26 cellular contexts compared by ENCODE assay signal in genomic region chr1:228359613-228360532, GRCh38. TPM values are rescaled to one million over a fixed set of nuclear protein-coding genes. Genes with fewer than 3 reads are reported as not detected.
"Had no signal": no experiment of that assay in that cellular context is flagged by ENCODE, and none has a peak within 500 bp of the region (broad histone marks: within the 10 kb centered on the region; RNA-seq: fewer than 3 reads in every experiment).

No MANE protein-coding gene starts in this region.

- FAIRE-seq: astrocyte, colon, keratinocyte had no signal

- H3K4me3 ChIP-seq: esophagus muscularis mucosa, hepatocyte, lower lobe of right lung, smooth muscle cell, transverse colon had no signal

- H3K27me3 ChIP-seq: hepatocyte, transverse colon had no signal

- ATAC-seq: activated CD8-positive, alpha-beta memory T cell treated with anti-CD3 and anti-CD28 coated beads, Interleukin-2, amount 10 ng/mL, durations not matched to agents 7 days and 5 days; activated CD8-positive, alpha-beta T cell treated with anti-CD3 and anti-CD28 coated beads, Interleukin-2, amount 10 ng/mL, durations not matched to agents 7 days and 5 days; activated T-cell treated with anti-CD3 and anti-CD28 coated beads, Interleukin-2, amount 50 U/mL, for 72 hours; lower lobe of right lung; natural killer cell treated with Interleukin-12 subunit alpha and Interleukin-12 subunit beta and Interleukin-15 and Interleukin-18, amount 100 ng/mL, for 72 hours had no signal

- H3K36me3 ChIP-seq: lower lobe of right lung, transverse colon had no signal

- H3K4me1 ChIP-seq: esophagus muscularis mucosa, lower lobe of right lung, transverse colon had no signal

- H3K27ac ChIP-seq: esophagus muscularis mucosa, hepatocyte, lower lobe of right lung, transverse colon had no signal

- H3K9me3 ChIP-seq: esophagus muscularis mucosa, lower lobe of right lung, transverse colon had no signal

- DNase-seq: activated B cell treated with CpG ODN at 0.5 μM for 24 hours; activated CD4-positive, alpha-beta T cell treated with anti-CD3 and anti-CD28 coated beads, Interleukin-2, amount 50 U/mL, for 1 hour; activated CD8-positive, alpha-beta memory T cell treated with anti-CD3 and anti-CD28 coated beads, Interleukin-2, amount 10 ng/mL, durations not matched to agents 7 days and 5 days; activated CD8-positive, alpha-beta T cell treated with anti-CD3 and anti-CD28 coated beads, Interleukin-2, amount 10 ng/mL, durations not matched to agents 7 days and 5 days; activated effector memory CD4-positive, alpha-beta T cell treated with anti-CD3 and anti-CD28 coated beads, Interleukin-2, amount 50 U/mL, for 16 hours; activated naive CD4-positive, alpha-beta T cell treated with anti-CD3 and anti-CD28 coated beads for 36 hours; activated naive CD8-positive, alpha-beta T cell treated with anti-CD3 and anti-CD28 coated beads for 36 hours; activated T-cell treated with anti-CD3 and anti-CD28 coated beads, Interleukin-2, amount 50 U/mL, for 72 hours; dermis blood vessel endothelial cell; effector CD4-positive, alpha-beta T cell; foreskin melanocyte; lower lobe of right lung; mesendoderm; retina; stimulated activated CD4-positive, alpha-beta T cell treated with anti-CD3 and anti-CD28 coated beads, Interleukin-15, amount 100 ng/mL, for 24 hours; stimulated activated CD4-positive, alpha-beta T cell treated with anti-CD3 and anti-CD28 coated beads, Interleukin-2, amount 100 ng/mL, for 24 hours; stimulated activated naive CD4-positive, alpha-beta T cell treated with Interleukin-2 at 50 U/mL for 16 hours; T-helper 1 cell; transverse colon had no signal

RNA-seq across cellular contexts. Expression of gene TRIM17, which starts 56.8 kb away (rescaled TPM):
- total RNA-seq: activated B cell treated with CpG ODN at 0.5 μM for 24 hours, dermis blood vessel endothelial cell, esophagus muscularis mucosa, transverse colon had no signal
